ENCODE assay signal across 13 cellular contexts in genomic region chr4:11843340-11843739, GRCh38.
"Had no signal": no experiment of that assay in that cellular context is flagged by ENCODE, and none has a peak within 500 bp of the region (broad histone marks: within the 10 kb centered on the region; RNA-seq: fewer than 3 reads in every experiment).

No MANE protein-coding gene starts in this region.

- ATAC-seq: activated naive CD4-positive, alpha-beta T cell treated with anti-CD3 and anti-CD28 coated beads, Interleukin-2, amount 50 U/mL, for 72 hours; left lung had no signal

- DNase-seq: activated gamma-delta T cell treated with Interleukin-2 at 50 U/mL for 16 hours; activated T-cell treated with anti-CD3 and anti-CD28 coated beads, Interleukin-2, amount 50 U/mL, for 1 hour; aorta; glutamatergic neuron; hippocampal formation; kidney glomerular epithelial cell; left lung; naive B cell; posterior cingulate gyrus; stimulated activated CD4-positive, alpha-beta T cell treated with anti-CD3 and anti-CD28 coated beads, Interleukin-4, amount 100 ng/mL, for 1 hour; stimulated activated naive CD8-positive, alpha-beta T cell treated with anti-CD3 and anti-CD28 coated beads, Interleukin-15, Interleukin-2, amounts not matched to agents 100 U/mL and 50 U/mL, for 24 hours; upper lobe of left lung had no signal
